In the genomic region with DNA sequence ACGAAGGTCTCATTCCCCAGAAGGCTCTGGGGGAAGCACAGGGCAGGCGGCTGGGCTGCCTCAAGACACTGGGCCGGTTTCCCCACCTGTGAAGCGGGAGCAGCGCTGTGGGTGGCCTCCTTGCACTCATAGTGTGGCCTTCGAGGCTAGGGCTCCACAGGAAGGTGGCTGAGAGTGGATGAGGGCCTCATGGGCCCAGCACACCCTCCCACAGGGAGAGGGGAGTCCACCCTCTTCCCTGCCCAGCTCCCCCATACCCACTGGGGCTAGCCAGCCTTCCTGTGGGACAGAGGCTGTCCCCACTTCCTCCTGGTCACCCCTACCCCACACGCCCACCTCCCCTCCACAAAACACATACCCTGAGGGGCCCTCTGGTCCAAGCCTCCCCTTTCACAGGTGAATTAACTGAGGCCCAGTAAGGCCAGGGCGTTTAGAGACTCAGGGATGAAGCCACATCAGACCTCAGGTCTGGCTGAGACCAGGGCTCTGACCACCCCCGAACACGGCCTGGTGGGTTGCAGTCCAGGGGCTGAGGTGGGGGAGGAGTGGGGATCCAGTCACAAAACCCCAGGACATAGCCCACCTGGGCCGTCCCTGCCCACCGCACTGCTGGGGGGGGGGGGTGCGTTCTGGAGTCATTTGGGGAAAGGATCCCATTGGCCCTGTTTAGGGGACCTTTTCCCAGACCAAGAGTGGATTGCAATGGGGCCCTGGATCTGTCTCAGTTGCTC, we compare ENCODE assay signal across 11 cellular contexts. TPM values are rescaled to one million over a fixed set of nuclear protein-coding genes. Genes with fewer than 3 reads are reported as not detected.
DNase-seq lines count a peak whose midpoint lies in the region; ATAC-seq and TF ChIP-seq lines count a peak whose summit lies in the region.
"Had no signal": no experiment of that assay in that cellular context is flagged by ENCODE, and none has a peak within 500 bp of the region (broad histone marks: within the 10 kb centered on the region; RNA-seq: fewer than 3 reads in every experiment).

No MANE protein-coding gene starts in this region.

- H3K4me3 Mint-ChIP-seq in GM23338, result peak overlapping the region; percentile 53; the same call in 2 of the 3 replicates
- peak overlapping the region; percentile 70 to 89 (median 82) for H3K4me3 Mint-ChIP-seq in naive B cell

- H3K36me3 ChIP-seq in ACC112 (ENCODE audit: insufficient read depth, low read length), result peaks cover 4% of the 10 kb centered on the region; the same call in 1 of the 2 replicates
- no peaks in the 10 kb centered on the region for H3K36me3 ChIP-seq in GM23338 (ENCODE audit: insufficient read depth)

- no peaks in the 10 kb centered on the region for H3K27me3 ChIP-seq in ACC112 (ENCODE audit: insufficient read depth, low read length)
- H3K27me3 ChIP-seq in GM23338 (ENCODE audit: insufficient read depth), result peaks cover 37% of the 10 kb centered on the region

- peak overlapping the region; percentile 80 for H3K4me2 ChIP-seq in GM23338

- H3K4me1 ChIP-seq in ACC112 (ENCODE audit: control insufficient read depth, insufficient read depth, low read length, unreplicated experiment), result peaks cover 49% of the 10 kb centered on the region
- H3K4me1 ChIP-seq in GM23338 (ENCODE audit: insufficient read depth), result no peaks in the 10 kb centered on the region

- H2AFZ ChIP-seq in ACC112 (ENCODE audit: low read length, unreplicated experiment) (peak overlapping the region; percentile 17), GM23338 (peak overlapping the region; percentile 85; the same call in 1 of the 2 replicates)

- no peaks in the 10 kb centered on the region for H3K4me1 Mint-ChIP-seq in GM23338
- H3K4me1 Mint-ChIP-seq in naive B cell, result peaks cover 8 to 13% (median 13%) of the 10 kb centered on the region in 3 donors

- no peak overlapping the region for H3K27ac Mint-ChIP-seq in GM23338
- no peak overlapping the region for H3K27ac Mint-ChIP-seq in naive B cell

- ATAC-seq in GM23338 (no peak), naive B cell (ENCODE audit: low read depth in 2 of 2) (no peak), GM18502 (IDR thresholded peaks at IDR 0.05; ENCODE audit: poor library complexity, unreplicated experiment) (no peak), GM18867 (IDR thresholded peaks at IDR 0.05; ENCODE audit: unreplicated experiment) (no peak)

- TF ChIP-seq CTCF in GM23338 (conservative IDR thresholded peaks at IDR 0.05; ENCODE audit: low read depth in 2 of 2), result no peak
- no peak for TF ChIP-seq CTCF in coronary artery (IDR thresholded peaks at IDR 0.05)

- H3K79me2 ChIP-seq in ACC112 (ENCODE audit: control insufficient read depth, insufficient read depth, low read length, unreplicated experiment) (peaks cover 65% of the 10 kb centered on the region), GM23338 (replicated peaks; ENCODE audit: insufficient read depth) (no peaks in the 10 kb centered on the region)

- no peaks in the 10 kb centered on the region for H3K9me2 ChIP-seq in GM23338 (ENCODE audit: insufficient read depth)

- H3K27me3 Mint-ChIP-seq in GM23338 (ENCODE audit: insufficient read depth, low read depth, poor library complexity) (peaks cover 47% of the 10 kb centered on the region), naive B cell (peaks cover 35 to 70% (median 64%) of the 10 kb centered on the region in 3 donors)

- H3K9me3 Mint-ChIP-seq in GM23338, result peaks cover 14% of the 10 kb centered on the region
- H3K9me3 Mint-ChIP-seq in naive B cell, result peaks cover 0 to 13% (median 8%) of the 10 kb centered on the region in 7 donors

- 0 out of 3 replicates have a peak, but pooled peaks cover 6% of the 10 kb centered on the region for H3K36me3 Mint-ChIP-seq in GM23338 (ENCODE audit: low read depth)
- peaks cover 0 to 14% of the 10 kb centered on the region in 2 donors for H3K36me3 Mint-ChIP-seq in naive B cell

- peak overlapping the region; percentile 99 for H3K4me3 ChIP-seq in ACC112 (ENCODE audit: low read depth, low read length)
- peak overlapping the region; percentile 71 for H3K4me3 ChIP-seq in GM23338
- H3K4me3 ChIP-seq in coronary artery, result peak overlapping the region; percentile 78

- H3F3A ChIP-seq in GM23338 (replicated peaks; ENCODE audit: low read depth), result no peaks in the 10 kb centered on the region

- no peak for DNase-seq in GM23338 (ENCODE audit: low spot score)
- no peak for DNase-seq in coronary artery (ENCODE audit: low spot score)
- DNase-seq in naive B cell, result no peak
- DNase-seq in DMS153 (lab: John Stamatoyannopoulos, UW), result no peak
- DNase-seq in GDM1 (lab: John Stamatoyannopoulos, UW), result no peak
- DNase-seq: activated CD4-positive, alpha-beta T cell treated with anti-CD3 and anti-CD28 coated beads, Interleukin-2, amount 50 U/mL, for 48 hours; NCI-H526 treated with DMSO at 0.1 percent for 48 hours; stimulated activated naive CD4-positive, alpha-beta T cell had no signal

- peak overlapping the region; percentile 72 for H3K27ac ChIP-seq in ACC112 (ENCODE audit: low read depth, low read length)
- H3K27ac ChIP-seq in GM23338 (ENCODE audit: low read depth), result no peak overlapping the region
- H3K27ac ChIP-seq in coronary artery, result peak overlapping the region in 1 of 2 donors; percentile 81

- H4K20me1 ChIP-seq in GM23338 (replicated peaks; ENCODE audit: insufficient read depth), result no peaks in the 10 kb centered on the region; the same call in 1 of the 2 replicates

TF ChIP-seq in GM23338, 12 proteins besides CTCF, POLR2A, EP300 and RAD21 (continues in another document):
- TF ChIP-seq POLR2AphosphoS5 (IDR thresholded peaks at IDR 0.05; ENCODE audit: low read depth) (no peak), JUNB (IDR thresholded peaks at IDR 0.05; ENCODE audit: unreplicated experiment) (no peak), CREB1 (CRISPR knock-in tag; IDR thresholded peaks at IDR 0.05; ENCODE audit: low read depth) (no peak), ZNF331 (CRISPR knock-in tag; IDR thresholded peaks at IDR 0.05; ENCODE audit: low read depth) (no peak), STAT1 (IDR thresholded peaks at IDR 0.05; ENCODE audit: unreplicated experiment) (no peak), EZH2 (IDR thresholded peaks at IDR 0.05; ENCODE audit: low read depth, unreplicated experiment) (no peak), NANOG (IDR thresholded peaks at IDR 0.05; ENCODE audit: borderline replicate concordance) (no peak), ZNF114 (CRISPR knock-in tag; IDR thresholded peaks at IDR 0.05) (no peak), EZH2phosphoT487 (IDR thresholded peaks at IDR 0.05; ENCODE audit: unreplicated experiment) (no peak)
- TF ChIP-seq, protein P1, sequence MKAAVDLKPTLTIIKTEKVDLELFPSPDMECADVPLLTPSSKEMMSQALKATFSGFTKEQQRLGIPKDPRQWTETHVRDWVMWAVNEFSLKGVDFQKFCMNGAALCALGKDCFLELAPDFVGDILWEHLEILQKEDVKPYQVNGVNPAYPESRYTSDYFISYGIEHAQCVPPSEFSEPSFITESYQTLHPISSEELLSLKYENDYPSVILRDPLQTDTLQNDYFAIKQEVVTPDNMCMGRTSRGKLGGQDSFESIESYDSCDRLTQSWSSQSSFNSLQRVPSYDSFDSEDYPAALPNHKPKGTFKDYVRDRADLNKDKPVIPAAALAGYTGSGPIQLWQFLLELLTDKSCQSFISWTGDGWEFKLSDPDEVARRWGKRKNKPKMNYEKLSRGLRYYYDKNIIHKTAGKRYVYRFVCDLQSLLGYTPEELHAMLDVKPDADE (IDR thresholded peaks at IDR 0.05), result no peak
- TF ChIP-seq, protein P2, sequence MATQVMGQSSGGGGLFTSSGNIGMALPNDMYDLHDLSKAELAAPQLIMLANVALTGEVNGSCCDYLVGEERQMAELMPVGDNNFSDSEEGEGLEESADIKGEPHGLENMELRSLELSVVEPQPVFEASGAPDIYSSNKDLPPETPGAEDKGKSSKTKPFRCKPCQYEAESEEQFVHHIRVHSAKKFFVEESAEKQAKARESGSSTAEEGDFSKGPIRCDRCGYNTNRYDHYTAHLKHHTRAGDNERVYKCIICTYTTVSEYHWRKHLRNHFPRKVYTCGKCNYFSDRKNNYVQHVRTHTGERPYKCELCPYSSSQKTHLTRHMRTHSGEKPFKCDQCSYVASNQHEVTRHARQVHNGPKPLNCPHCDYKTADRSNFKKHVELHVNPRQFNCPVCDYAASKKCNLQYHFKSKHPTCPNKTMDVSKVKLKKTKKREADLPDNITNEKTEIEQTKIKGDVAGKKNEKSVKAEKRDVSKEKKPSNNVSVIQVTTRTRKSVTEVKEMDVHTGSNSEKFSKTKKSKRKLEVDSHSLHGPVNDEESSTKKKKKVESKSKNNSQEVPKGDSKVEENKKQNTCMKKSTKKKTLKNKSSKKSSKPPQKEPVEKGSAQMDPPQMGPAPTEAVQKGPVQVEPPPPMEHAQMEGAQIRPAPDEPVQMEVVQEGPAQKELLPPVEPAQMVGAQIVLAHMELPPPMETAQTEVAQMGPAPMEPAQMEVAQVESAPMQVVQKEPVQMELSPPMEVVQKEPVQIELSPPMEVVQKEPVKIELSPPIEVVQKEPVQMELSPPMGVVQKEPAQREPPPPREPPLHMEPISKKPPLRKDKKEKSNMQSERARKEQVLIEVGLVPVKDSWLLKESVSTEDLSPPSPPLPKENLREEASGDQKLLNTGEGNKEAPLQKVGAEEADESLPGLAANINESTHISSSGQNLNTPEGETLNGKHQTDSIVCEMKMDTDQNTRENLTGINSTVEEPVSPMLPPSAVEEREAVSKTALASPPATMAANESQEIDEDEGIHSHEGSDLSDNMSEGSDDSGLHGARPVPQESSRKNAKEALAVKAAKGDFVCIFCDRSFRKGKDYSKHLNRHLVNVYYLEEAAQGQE (IDR thresholded peaks at IDR 0.05; ENCODE audit: unreplicated experiment), result no peak

RNA-seq across cellular contexts. Expression of a gene that starts 1.1 kb away (rescaled TPM):
- total RNA-seq in GM23338 (2014; rRNA removed; shearing (Covaris generic)), result 0.58 and 0.80 TPM in 2 replicates
- polyA plus RNA-seq in GM23338 (2016; fragmentation: Nextera tagmentation; extraction: Ambion mirVana) (0.87 and 1.8 TPM in 2 replicates), naive B cell (ENCODE audit: low read depth in 6 of 6) (under 1 TPM in 5 of 6 donors, not detected in 1; 0.13 to 0.62 (median 0.28) TPM)

RNA-seq across cellular contexts. Expression of a gene that starts 37.4 kb away (rescaled TPM):
- total RNA-seq in GM23338 (2014; rRNA removed; shearing (Covaris generic)), result 0.16 and 1.3 TPM in 2 replicates
- polyA plus RNA-seq in GM23338 (2016; fragmentation: Nextera tagmentation; extraction: Ambion mirVana) (0.24 and 0.68 TPM in 2 replicates), naive B cell (ENCODE audit: low read depth in 6 of 6) (not detected)
